28 cellular contexts compared by ENCODE assay signal in genomic region chr11:117490911-117491310, GRCh38.
DNase-seq lines count a peak whose midpoint lies in the region; ATAC-seq and TF ChIP-seq lines count a peak whose summit lies in the region.
"Had no signal": no experiment of that assay in that cellular context is flagged by ENCODE, and none has a peak within 500 bp of the region (broad histone marks: within the 10 kb centered on the region; RNA-seq: fewer than 3 reads in every experiment).

No MANE protein-coding gene starts in this region.

- H3K27me3 Mint-ChIP-seq in endothelial cell (ENCODE audit: unreplicated experiment): peaks cover 7% of the 10 kb centered on the region
- H3K27me3 Mint-ChIP-seq in activated naive CD4-positive, alpha-beta T cell treated with anti-CD3 and anti-CD28 coated beads for 36 hours (ENCODE audit: low read depth): peaks cover 13% of the 10 kb centered on the region

- H2BK15ac ChIP-seq in neuronal stem cell (ENCODE audit: low read length): no peak overlapping the region

- no peak overlapping the region for H3K23ac ChIP-seq in neuronal stem cell (ENCODE audit: low read depth, low read length, poor library complexity)

- H3K36me3 Mint-ChIP-seq in endothelial cell (ENCODE audit: low read depth, unreplicated experiment): no peaks in the 10 kb centered on the region
- no peaks in the 10 kb centered on the region for H3K36me3 Mint-ChIP-seq in activated naive CD4-positive, alpha-beta T cell treated with anti-CD3 and anti-CD28 coated beads for 36 hours (ENCODE audit: low read depth)
- H3K36me3 Mint-ChIP-seq: CD14-positive monocyte; CD8-positive, alpha-beta memory T cell; IgD-negative memory B cell had no signal

- peak overlapping the region; percentile 63 for H3K18ac ChIP-seq in neuronal stem cell (ENCODE audit: low read length)

- CTCF ChIA-PET in activated naive CD4-positive, alpha-beta T cell treated with anti-CD3 and anti-CD28 coated beads for 36 hours (lab: Charles Lee): interaction anchor here (1.2 kb wide), 1 partner anchor 12 kb away, joined by 3 read pairs; no protein-coding TSS in a partner anchor

- no peak overlapping the region for H3K4me2 ChIP-seq in neuronal stem cell (ENCODE audit: insufficient read depth, low read length, poor library complexity, severe bottlenecking)
- H3K4me2 ChIP-seq: A549, KMS-11 had no signal

- no peak for DNase-seq in endothelial cell (ENCODE audit: low spot score)
- no peak for DNase-seq in neuronal stem cell (ENCODE audit: low spot score)
- no peak for DNase-seq in activated CD8-positive, alpha-beta memory T cell treated with anti-CD3 and anti-CD28 coated beads, Interleukin-2, amount 50 U/mL, for 4 hours
- no peak for DNase-seq in activated naive CD4-positive, alpha-beta T cell treated with anti-CD3 and anti-CD28 coated beads for 36 hours
- DNase-seq in NCI-H82 (lab: John Stamatoyannopoulos, UW): no peak
- no peak for DNase-seq in foreskin keratinocyte
- DNase-seq: AML-193; CD8-positive, alpha-beta memory T cell; DMS 273 treated with DMSO at 0.1 percent for 48 hours; DMS79; EL; GDM1; NCI-H1092; NCI-H1436 treated with DMSO at 0.1 percent for 48 hours; NCI-H187 treated with DMSO at 0.1 percent for 48 hours; NCI-H524; NCI-H774; NK-92 treated with Interleukin-12 subunit alpha and Interleukin-12 subunit beta, amount 100 ng/mL, for 24 hours; SHP77 treated with DMSO at 0.1 percent for 48 hours had no signal

- H4K8ac ChIP-seq in neuronal stem cell (ENCODE audit: low read depth, low read length): no peak overlapping the region

- H3K14ac ChIP-seq in neuronal stem cell (ENCODE audit: low read length): no peak overlapping the region

- TF ChIP-seq CTCF in VCaP (conservative IDR thresholded peaks at IDR 0.05) (no peak), endothelial cell (IDR thresholded peaks at IDR 0.05; ENCODE audit: unreplicated experiment) (no peak), foreskin keratinocyte (conservative IDR thresholded peaks at IDR 0.05) (no peak)

- ATAC-seq in foreskin keratinocyte: no peak
- ATAC-seq: A549, Panc1 had no signal

- peak overlapping the region; percentile 6 for H3K27ac Mint-ChIP-seq in endothelial cell (ENCODE audit: unreplicated experiment)
- H3K27ac Mint-ChIP-seq in activated naive CD4-positive, alpha-beta T cell treated with anti-CD3 and anti-CD28 coated beads for 36 hours: no peak overlapping the region
- H3K27ac Mint-ChIP-seq: CD14-positive monocyte; CD8-positive, alpha-beta memory T cell; IgD-negative memory B cell had no signal

- H3K36me3 ChIP-seq in neuronal stem cell (replicated peaks in 1 of 2; ENCODE audit: control insufficient read depth in 2 of 2, insufficient read depth in 2 of 2, low read length in 2 of 2): no peaks in the 10 kb centered on the region

- no peak overlapping the region for H2AK5ac ChIP-seq in neuronal stem cell (ENCODE audit: low read depth, low read length)

- H3K9me3 Mint-ChIP-seq in endothelial cell (ENCODE audit: unreplicated experiment): no peaks in the 10 kb centered on the region
- H3K9me3 Mint-ChIP-seq in activated naive CD4-positive, alpha-beta T cell treated with anti-CD3 and anti-CD28 coated beads for 36 hours: no peaks in the 10 kb centered on the region
- H3K9me3 Mint-ChIP-seq: CD8-positive, alpha-beta memory T cell; IgD-negative memory B cell had no signal

- no peak overlapping the region for H4K91ac ChIP-seq in neuronal stem cell (ENCODE audit: low read depth, low read length, poor library complexity)

- H2AFZ ChIP-seq in neuronal stem cell (ENCODE audit: low read length): no peak overlapping the region

- no peak overlapping the region for H3K4ac ChIP-seq in neuronal stem cell (ENCODE audit: low read length)

- no peak overlapping the region for H2BK120ac ChIP-seq in neuronal stem cell (ENCODE audit: low read depth, low read length)

- H3K27ac ChIP-seq in VCaP (0 out of 2 replicates have a peak overlapping the region, but pooled peaks have one; percentile 10), neuronal stem cell (replicated peaks; ENCODE audit: low read length) (no peak overlapping the region), foreskin keratinocyte (no peak overlapping the region)
- H3K27ac ChIP-seq: A549, HL-60, KMS-11, RWPE1 had no signal

- H3K4me3 Mint-ChIP-seq in endothelial cell (ENCODE audit: unreplicated experiment): no peak overlapping the region
- no peak overlapping the region for H3K4me3 Mint-ChIP-seq in activated naive CD4-positive, alpha-beta T cell treated with anti-CD3 and anti-CD28 coated beads for 36 hours
- H3K4me3 Mint-ChIP-seq: CD8-positive, alpha-beta memory T cell; IgD-negative memory B cell had no signal

- H3K4me1 ChIP-seq in neuronal stem cell (ENCODE audit: control insufficient read depth in 2 of 2, insufficient read depth in 1 of 2, low read depth in 1 of 2, low read length in 2 of 2) (peaks cover 10 to 13% of the 10 kb centered on the region in 2 donors), foreskin keratinocyte (no peaks in the 10 kb centered on the region)
- H3K4me1 ChIP-seq: A549 had no signal

- no peak overlapping the region for H3K4me3 ChIP-seq in neuronal stem cell (ENCODE audit: low read length in 2 of 2)
- H3K4me3 ChIP-seq: A549, GM12878 had no signal

- H2BK12ac ChIP-seq in neuronal stem cell (ENCODE audit: low read length): no peak overlapping the region

- intact Hi-C loops in activated naive CD4-positive, alpha-beta T cell treated with anti-CD3 and anti-CD28 coated beads for 36 hours (cut with micrococcal nuclease): no loop called here

- no peaks in the 10 kb centered on the region for H3K9me3 ChIP-seq in neuronal stem cell (replicated peaks in 1 of 2; ENCODE audit: control insufficient read depth in 2 of 2, insufficient read depth in 1 of 2, low read depth in 1 of 2, low read length in 2 of 2)
- H3K9me3 ChIP-seq: A549 had no signal

- peaks cover 23% of the 10 kb centered on the region for H3K4me1 Mint-ChIP-seq in endothelial cell (ENCODE audit: unreplicated experiment)
- H3K4me1 Mint-ChIP-seq in activated naive CD4-positive, alpha-beta T cell treated with anti-CD3 and anti-CD28 coated beads for 36 hours (ENCODE audit: low read depth): no peaks in the 10 kb centered on the region
- H3K4me1 Mint-ChIP-seq: CD8-positive, alpha-beta memory T cell had no signal

- peaks cover 0 to 63% (median 0%) of the 10 kb centered on the region in 3 experiments for H3K27me3 ChIP-seq in neuronal stem cell (ENCODE audit: control insufficient read depth in 3 of 3, insufficient read depth in 3 of 3, low read depth in 1 of 3, low read length in 3 of 3)
- peaks cover 29% of the 10 kb centered on the region for H3K27me3 ChIP-seq in foreskin keratinocyte

- WGBS in neuronal stem cell (ENCODE audit: extremely low coverage in 2 of 2, insufficient read length in 2 of 2, insufficient replicate concordance in 1 of 2), 2 donors: no CpG with 5 or more reads among the region's 6 CpGs

- no peaks in the 10 kb centered on the region for H3K79me1 ChIP-seq in neuronal stem cell (ENCODE audit: low read depth, low read length)

- peak overlapping the region; percentile 36 for H3K9ac ChIP-seq in neuronal stem cell (ENCODE audit: low read depth, low read length, poor library complexity)
- H3K9ac ChIP-seq: KMS-11 had no signal

- no peak overlapping the region for H2BK5ac ChIP-seq in neuronal stem cell (ENCODE audit: low read length)
